1 cellular context compared by ENCODE assay signal in the genomic region with DNA sequence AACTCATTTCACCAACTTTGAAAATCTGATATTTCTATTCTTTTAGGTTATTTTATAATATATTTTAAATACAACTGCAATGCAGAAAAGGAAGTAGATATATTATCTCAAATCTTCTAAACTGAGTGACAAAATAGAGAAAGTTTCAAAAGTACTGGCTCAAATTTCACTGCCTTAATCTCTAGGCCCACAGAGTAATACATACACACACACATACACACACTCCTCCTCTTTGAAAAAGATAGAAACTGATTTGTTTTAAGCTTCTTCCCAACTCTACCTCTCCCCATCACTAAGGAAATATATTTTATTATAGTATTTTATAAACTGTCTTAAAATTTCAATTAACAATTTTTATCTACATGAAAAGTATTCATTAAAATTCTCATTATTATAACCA.
TF ChIP-seq lines count a peak whose summit lies in the region.

No MANE protein-coding gene starts in this region.

TF ChIP-seq in GM23338, 12 proteins besides CTCF, POLR2A, EP300 and RAD21 (continued from another document):
- TF ChIP-seq, protein P1, sequence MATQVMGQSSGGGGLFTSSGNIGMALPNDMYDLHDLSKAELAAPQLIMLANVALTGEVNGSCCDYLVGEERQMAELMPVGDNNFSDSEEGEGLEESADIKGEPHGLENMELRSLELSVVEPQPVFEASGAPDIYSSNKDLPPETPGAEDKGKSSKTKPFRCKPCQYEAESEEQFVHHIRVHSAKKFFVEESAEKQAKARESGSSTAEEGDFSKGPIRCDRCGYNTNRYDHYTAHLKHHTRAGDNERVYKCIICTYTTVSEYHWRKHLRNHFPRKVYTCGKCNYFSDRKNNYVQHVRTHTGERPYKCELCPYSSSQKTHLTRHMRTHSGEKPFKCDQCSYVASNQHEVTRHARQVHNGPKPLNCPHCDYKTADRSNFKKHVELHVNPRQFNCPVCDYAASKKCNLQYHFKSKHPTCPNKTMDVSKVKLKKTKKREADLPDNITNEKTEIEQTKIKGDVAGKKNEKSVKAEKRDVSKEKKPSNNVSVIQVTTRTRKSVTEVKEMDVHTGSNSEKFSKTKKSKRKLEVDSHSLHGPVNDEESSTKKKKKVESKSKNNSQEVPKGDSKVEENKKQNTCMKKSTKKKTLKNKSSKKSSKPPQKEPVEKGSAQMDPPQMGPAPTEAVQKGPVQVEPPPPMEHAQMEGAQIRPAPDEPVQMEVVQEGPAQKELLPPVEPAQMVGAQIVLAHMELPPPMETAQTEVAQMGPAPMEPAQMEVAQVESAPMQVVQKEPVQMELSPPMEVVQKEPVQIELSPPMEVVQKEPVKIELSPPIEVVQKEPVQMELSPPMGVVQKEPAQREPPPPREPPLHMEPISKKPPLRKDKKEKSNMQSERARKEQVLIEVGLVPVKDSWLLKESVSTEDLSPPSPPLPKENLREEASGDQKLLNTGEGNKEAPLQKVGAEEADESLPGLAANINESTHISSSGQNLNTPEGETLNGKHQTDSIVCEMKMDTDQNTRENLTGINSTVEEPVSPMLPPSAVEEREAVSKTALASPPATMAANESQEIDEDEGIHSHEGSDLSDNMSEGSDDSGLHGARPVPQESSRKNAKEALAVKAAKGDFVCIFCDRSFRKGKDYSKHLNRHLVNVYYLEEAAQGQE (IDR thresholded peaks at IDR 0.05; ENCODE audit: unreplicated experiment): no peak
- no peak for TF ChIP-seq EZH2 (IDR thresholded peaks at IDR 0.05; ENCODE audit: low read depth, unreplicated experiment)
- TF ChIP-seq POLR2AphosphoS5 (IDR thresholded peaks at IDR 0.05; ENCODE audit: low read depth): no peak
- TF ChIP-seq EZH2phosphoT487 (IDR thresholded peaks at IDR 0.05; ENCODE audit: unreplicated experiment): no peak
- TF ChIP-seq, protein P2, sequence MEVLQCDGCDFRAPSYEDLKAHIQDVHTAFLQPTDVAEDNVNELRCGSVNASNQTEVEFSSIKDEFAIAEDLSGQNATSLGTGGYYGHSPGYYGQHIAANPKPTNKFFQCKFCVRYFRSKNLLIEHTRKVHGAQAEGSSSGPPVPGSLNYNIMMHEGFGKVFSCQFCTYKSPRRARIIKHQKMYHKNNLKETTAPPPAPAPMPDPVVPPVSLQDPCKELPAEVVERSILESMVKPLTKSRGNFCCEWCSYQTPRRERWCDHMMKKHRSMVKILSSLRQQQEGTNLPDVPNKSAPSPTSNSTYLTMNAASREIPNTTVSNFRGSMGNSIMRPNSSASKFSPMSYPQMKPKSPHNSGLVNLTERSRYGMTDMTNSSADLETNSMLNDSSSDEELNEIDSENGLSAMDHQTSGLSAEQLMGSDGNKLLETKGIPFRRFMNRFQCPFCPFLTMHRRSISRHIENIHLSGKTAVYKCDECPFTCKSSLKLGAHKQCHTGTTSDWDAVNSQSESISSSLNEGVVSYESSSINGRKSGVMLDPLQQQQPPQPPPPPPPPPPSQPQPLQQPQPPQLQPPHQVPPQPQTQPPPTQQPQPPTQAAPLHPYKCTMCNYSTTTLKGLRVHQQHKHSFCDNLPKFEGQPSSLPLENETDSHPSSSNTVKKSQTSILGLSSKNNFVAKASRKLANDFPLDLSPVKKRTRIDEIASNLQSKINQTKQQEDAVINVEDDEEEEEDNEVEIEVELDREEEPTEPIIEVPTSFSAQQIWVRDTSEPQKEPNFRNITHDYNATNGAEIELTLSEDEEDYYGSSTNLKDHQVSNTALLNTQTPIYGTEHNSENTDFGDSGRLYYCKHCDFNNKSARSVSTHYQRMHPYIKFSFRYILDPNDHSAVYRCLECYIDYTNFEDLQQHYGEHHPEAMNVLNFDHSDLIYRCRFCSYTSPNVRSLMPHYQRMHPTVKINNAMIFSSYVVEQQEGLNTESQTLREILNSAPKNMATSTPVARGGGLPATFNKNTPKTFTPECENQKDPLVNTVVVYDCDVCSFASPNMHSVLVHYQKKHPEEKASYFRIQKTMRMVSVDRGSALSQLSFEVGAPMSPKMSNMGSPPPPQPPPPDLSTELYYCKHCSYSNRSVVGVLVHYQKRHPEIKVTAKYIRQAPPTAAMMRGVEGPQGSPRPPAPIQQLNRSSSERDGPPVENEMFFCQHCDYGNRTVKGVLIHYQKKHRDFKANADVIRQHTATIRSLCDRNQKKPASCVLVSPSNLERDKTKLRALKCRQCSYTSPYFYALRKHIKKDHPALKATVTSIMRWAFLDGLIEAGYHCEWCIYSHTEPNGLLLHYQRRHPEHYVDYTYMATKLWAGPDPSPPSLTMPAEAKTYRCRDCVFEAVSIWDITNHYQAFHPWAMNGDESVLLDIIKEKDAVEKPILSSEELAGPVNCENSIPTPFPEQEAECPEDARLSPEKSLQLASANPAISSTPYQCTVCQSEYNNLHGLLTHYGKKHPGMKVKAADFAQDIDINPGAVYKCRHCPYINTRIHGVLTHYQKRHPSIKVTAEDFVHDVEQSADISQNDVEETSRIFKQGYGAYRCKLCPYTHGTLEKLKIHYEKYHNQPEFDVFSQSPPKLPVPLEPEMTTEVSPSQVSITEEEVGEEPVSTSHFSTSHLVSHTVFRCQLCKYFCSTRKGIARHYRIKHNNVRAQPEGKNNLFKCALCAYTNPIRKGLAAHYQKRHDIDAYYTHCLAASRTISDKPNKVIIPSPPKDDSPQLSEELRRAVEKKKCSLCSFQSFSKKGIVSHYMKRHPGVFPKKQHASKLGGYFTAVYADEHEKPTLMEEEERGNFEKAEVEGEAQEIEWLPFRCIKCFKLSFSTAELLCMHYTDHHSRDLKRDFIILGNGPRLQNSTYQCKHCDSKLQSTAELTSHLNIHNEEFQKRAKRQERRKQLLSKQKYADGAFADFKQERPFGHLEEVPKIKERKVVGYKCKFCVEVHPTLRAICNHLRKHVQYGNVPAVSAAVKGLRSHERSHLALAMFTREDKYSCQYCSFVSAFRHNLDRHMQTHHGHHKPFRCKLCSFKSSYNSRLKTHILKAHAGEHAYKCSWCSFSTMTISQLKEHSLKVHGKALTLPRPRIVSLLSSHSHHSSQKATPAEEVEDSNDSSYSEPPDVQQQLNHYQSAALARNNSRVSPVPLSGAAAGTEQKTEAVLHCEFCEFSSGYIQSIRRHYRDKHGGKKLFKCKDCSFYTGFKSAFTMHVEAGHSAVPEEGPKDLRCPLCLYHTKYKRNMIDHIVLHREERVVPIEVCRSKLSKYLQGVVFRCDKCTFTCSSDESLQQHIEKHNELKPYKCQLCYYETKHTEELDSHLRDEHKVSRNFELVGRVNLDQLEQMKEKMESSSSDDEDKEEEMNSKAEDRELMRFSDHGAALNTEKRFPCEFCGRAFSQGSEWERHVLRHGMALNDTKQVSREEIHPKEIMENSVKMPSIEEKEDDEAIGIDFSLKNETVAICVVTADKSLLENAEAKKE (CRISPR knock-in tag; IDR thresholded peaks at IDR 0.05): no peak
- no peak for TF ChIP-seq ZNF331 (CRISPR knock-in tag; IDR thresholded peaks at IDR 0.05; ENCODE audit: low read depth)
- TF ChIP-seq STAT1 (IDR thresholded peaks at IDR 0.05; ENCODE audit: unreplicated experiment): no peak
- TF ChIP-seq, protein P3, sequence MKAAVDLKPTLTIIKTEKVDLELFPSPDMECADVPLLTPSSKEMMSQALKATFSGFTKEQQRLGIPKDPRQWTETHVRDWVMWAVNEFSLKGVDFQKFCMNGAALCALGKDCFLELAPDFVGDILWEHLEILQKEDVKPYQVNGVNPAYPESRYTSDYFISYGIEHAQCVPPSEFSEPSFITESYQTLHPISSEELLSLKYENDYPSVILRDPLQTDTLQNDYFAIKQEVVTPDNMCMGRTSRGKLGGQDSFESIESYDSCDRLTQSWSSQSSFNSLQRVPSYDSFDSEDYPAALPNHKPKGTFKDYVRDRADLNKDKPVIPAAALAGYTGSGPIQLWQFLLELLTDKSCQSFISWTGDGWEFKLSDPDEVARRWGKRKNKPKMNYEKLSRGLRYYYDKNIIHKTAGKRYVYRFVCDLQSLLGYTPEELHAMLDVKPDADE (IDR thresholded peaks at IDR 0.05): no peak
- no peak for TF ChIP-seq NANOG (IDR thresholded peaks at IDR 0.05; ENCODE audit: borderline replicate concordance)
- TF ChIP-seq CREB1 (CRISPR knock-in tag; IDR thresholded peaks at IDR 0.05; ENCODE audit: low read depth): no peak
